14 cellular contexts compared by ENCODE assay signal in the genomic region with DNA sequence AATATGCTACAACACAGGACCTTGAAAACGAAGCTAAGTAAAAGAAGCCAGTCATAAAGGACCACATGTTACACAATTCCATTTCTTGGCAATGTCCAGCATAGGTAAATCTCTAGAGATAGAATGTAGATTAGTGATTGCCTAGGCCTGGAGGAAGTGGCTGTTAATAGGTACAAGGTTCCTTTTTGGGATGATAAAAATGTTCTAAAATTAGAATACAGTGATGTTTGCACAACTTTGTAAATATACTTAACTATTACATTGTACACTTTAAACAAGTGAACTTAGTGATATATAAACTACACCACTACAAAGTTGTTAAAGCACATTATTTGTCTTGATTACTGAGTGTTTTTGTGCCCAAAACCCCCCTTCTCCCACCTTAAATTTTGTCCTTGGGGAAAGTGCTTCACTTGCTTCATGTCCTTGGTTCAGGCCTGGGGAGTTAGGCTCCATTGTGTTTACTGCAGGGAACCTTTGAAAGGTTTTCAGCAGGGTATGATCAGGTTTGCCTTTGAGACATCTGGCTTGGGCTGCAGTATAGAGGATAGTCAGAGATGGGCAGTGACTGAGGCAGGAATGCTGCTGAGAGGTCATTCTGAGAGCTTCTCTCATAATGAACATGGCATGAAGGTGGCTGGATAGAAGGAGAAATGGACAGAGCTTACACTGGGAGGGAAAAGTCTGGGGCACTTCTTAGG.
A peak's percentile ranks its signal among the peaks of the same experiment; 100 is the strongest.
DNase-seq lines count a peak whose midpoint lies in the region; ATAC-seq, FAIRE-seq and TF ChIP-seq lines count a peak whose summit lies in the region.
"Had no signal": no experiment of that assay in that cellular context is flagged by ENCODE, and none has a peak within 500 bp of the region (broad histone marks: within the 10 kb centered on the region; RNA-seq: fewer than 3 reads in every experiment).

No MANE protein-coding gene starts in this region.

- H3K9me3 ChIP-seq in BE2C (no peaks in the 10 kb centered on the region), PC-3 (ENCODE audit: low read length) (no peaks in the 10 kb centered on the region), left lung (peaks cover 0 to 2% of the 10 kb centered on the region in 2 donors), small intestine (ENCODE audit: control insufficient read depth, low read depth) (no peaks in the 10 kb centered on the region), suprapubic skin (no peaks in the 10 kb centered on the region)
- H3K9me3 ChIP-seq: A549 had no signal

- CTCF ChIA-PET in PC-3 (lab: Charles Lee) = no interaction called here

- POLR2A ChIA-PET in PC-3 (lab: Charles Lee; ENCODE audit: unreplicated experiment) = no interaction called here

- H3K4me1 ChIP-seq in BE2C (peaks cover 7% of the 10 kb centered on the region), PC-3 (ENCODE audit: insufficient read depth, low read length) (no peaks in the 10 kb centered on the region), left lung (no peaks in the 10 kb centered on the region), small intestine (ENCODE audit: control insufficient read depth in 2 of 2, insufficient read depth in 1 of 2, low read depth in 1 of 2, low read length in 1 of 2) (no peaks in the 10 kb centered on the region), suprapubic skin (no peaks in the 10 kb centered on the region)
- H3K4me1 ChIP-seq: A549 had no signal

- no peak for FAIRE-seq in small intestine (lab: Jason Lieb, UNC)
- FAIRE-seq: A549, D721Med, RCC 7860 had no signal

- no peak for TF ChIP-seq EP300 in suprapubic skin (IDR thresholded peaks at IDR 0.05)

- no peak overlapping the region for H3K4me2 ChIP-seq in PC-3 (ENCODE audit: low read length)
- H3K4me2 ChIP-seq: A549 had no signal

- H3K9me2 ChIP-seq in PC-3 (replicated peaks; ENCODE audit: low read length) = no peaks in the 10 kb centered on the region

- no peak overlapping the region for H3K27ac ChIP-seq in PC-3 (ENCODE audit: low read length)
- no peak overlapping the region for H3K27ac ChIP-seq in left lung
- H3K27ac ChIP-seq in small intestine (ENCODE audit: low read depth in 1 of 2, low read length in 1 of 2) = no peak overlapping the region
- no peak overlapping the region for H3K27ac ChIP-seq in suprapubic skin
- H3K27ac ChIP-seq: A549 had no signal

- H3K27me3 ChIP-seq in BE2C (no peaks in the 10 kb centered on the region), PC-3 (ENCODE audit: low read length) (no peaks in the 10 kb centered on the region), left lung (no peaks in the 10 kb centered on the region), small intestine (ENCODE audit: control insufficient read depth in 2 of 2, insufficient read depth in 2 of 2, low read length in 2 of 2) (no peaks in the 10 kb centered on the region), suprapubic skin (no peaks in the 10 kb centered on the region)

- TF ChIP-seq CTCF in BE2C (IDR thresholded peaks at IDR 0.05; ENCODE audit: low read depth, low read length) (no peak), PC-3 (conservative IDR thresholded peaks at IDR 0.05; ENCODE audit: low read depth, low read length) (no peak), left lung (IDR thresholded peaks at IDR 0.05) (no peak), suprapubic skin (IDR thresholded peaks at IDR 0.05) (no peak)

- H3F3A ChIP-seq in PC-3 (ENCODE audit: low read length, unreplicated experiment) = no peaks in the 10 kb centered on the region

- no peaks in the 10 kb centered on the region for H3K79me2 ChIP-seq in PC-3 (ENCODE audit: low read length)

- H4K20me1 ChIP-seq in PC-3 (ENCODE audit: low read length) = no peaks in the 10 kb centered on the region

- ATAC-seq in PC-3 = peak; percentile 74
- peak; percentile 88 for ATAC-seq in left lung
- no peak for ATAC-seq in GM19467 (IDR thresholded peaks at IDR 0.05; ENCODE audit: unreplicated experiment)
- ATAC-seq: A549 had no signal

- intact Hi-C loops in PC-3 (cut with micrococcal nuclease) = no loop called here
- intact Hi-C loops in left lung (cut with DNase I) = no loop called here

- no peak overlapping the region for H2AFZ ChIP-seq in PC-3 (ENCODE audit: low read length)

- H3K36me3 ChIP-seq in BE2C (no peaks in the 10 kb centered on the region), PC-3 (ENCODE audit: low read depth, low read length) (no peaks in the 10 kb centered on the region), left lung (no peaks in the 10 kb centered on the region), small intestine (ENCODE audit: control insufficient read depth in 2 of 2, insufficient read depth in 2 of 2, low read length in 2 of 2) (no peaks in the 10 kb centered on the region), suprapubic skin (no peaks in the 10 kb centered on the region)

- H3K9ac ChIP-seq in PC-3 (ENCODE audit: low read length) = no peak overlapping the region

- 8 to 41% (median 14%) methylated on average over 1 of the region's 1 CpG for WGBS in small intestine, 3 donors
- WGBS in suprapubic skin = 57% methylated on average over 1 of the region's 1 CpG

- no peak overlapping the region for H3K4me3 ChIP-seq in BE2C (ENCODE audit: low read depth, low read length)
- H3K4me3 ChIP-seq in PC-3 (ENCODE audit: low read length) = no peak overlapping the region
- no peak overlapping the region for H3K4me3 ChIP-seq in left lung
- no peak overlapping the region for H3K4me3 ChIP-seq in small intestine (ENCODE audit: low read depth in 1 of 2, low read length in 2 of 2)
- no peak overlapping the region for H3K4me3 ChIP-seq in suprapubic skin
- H3K4me3 ChIP-seq: A549 had no signal

- DNase-seq in BE2C (peak; percentile 21), PC-3 (peak; percentile 14), left lung (no peak), small intestine (peak; percentile 27), suprapubic skin (ENCODE audit: low spot score in 2 of 2) (no peak), NCI-H1694 (lab: John Stamatoyannopoulos, UW) (no peak)
- no peak for DNase-seq in activated effector memory CD4-positive, alpha-beta T cell treated with anti-CD3 and anti-CD28 coated beads, Interleukin-2, amount 50 U/mL, for 16 hours
- DNase-seq: CD4-positive, CD25-positive, alpha-beta regulatory T cell; IMR-90; NCI-H2029 had no signal

- TF ChIP-seq POLR2A in suprapubic skin (IDR thresholded peaks at IDR 0.05) = no peak

- no TSS peak for BruUV-seq in PC-3 (replicated peaks; lab: Mats Ljungman, UMichigan)

Comparison
In these comparisons a context has a peak if more than half of its experiments do, and no peak if none do; other contexts are left out.
1. DNase-seq: peak in BE2C (single experiment), PC-3 (single experiment) and small intestine (single experiment); none in left lung (0 of 2), suprapubic skin (0 of 2), activated effector memory CD4-positive, alpha-beta T cell treated with anti-CD3 and anti-CD28 coated beads, Interleukin-2, amount 50 U/mL, for 16 hours (single experiment) and NCI-H1694 (single experiment).